9 cellular contexts compared by ENCODE assay signal in genomic region chr4:102627831-102628523, GRCh38.
A peak's percentile ranks its signal among the peaks of the same experiment; 100 is the strongest.
DNase-seq lines count a peak whose midpoint lies in the region; ATAC-seq and TF ChIP-seq lines count a peak whose summit lies in the region.
"Had no signal": no experiment of that assay in that cellular context is flagged by ENCODE, and none has a peak within 500 bp of the region (broad histone marks: within the 10 kb centered on the region; RNA-seq: fewer than 3 reads in every experiment).

No MANE protein-coding gene starts in this region.

- no peaks in the 10 kb centered on the region for H3K4me1 ChIP-seq in aorta (ENCODE audit: control insufficient read depth in 1 of 2, insufficient read depth in 2 of 2, low read length in 2 of 2)

- H3K4me1 Mint-ChIP-seq in natural killer cell treated with Interleukin-12 subunit alpha and Interleukin-12 subunit beta and Interleukin-15 and Interleukin-18, amount 100 ng/mL, for 72 hours (ENCODE audit: low read depth in 2 of 2), result peaks cover 29 to 39% of the 10 kb centered on the region in 2 donors
- peaks cover 22 to 33% of the 10 kb centered on the region in 2 donors for H3K4me1 Mint-ChIP-seq in natural killer cell

- H3K27me3 Mint-ChIP-seq in natural killer cell treated with Interleukin-12 subunit alpha and Interleukin-12 subunit beta and Interleukin-15 and Interleukin-18, amount 100 ng/mL, for 72 hours, result no peaks in the 10 kb centered on the region
- H3K27me3 Mint-ChIP-seq in natural killer cell (ENCODE audit: low read depth in 2 of 2), result no peaks in the 10 kb centered on the region

- ATAC-seq in natural killer cell treated with Interleukin-12 subunit alpha and Interleukin-12 subunit beta and Interleukin-15 and Interleukin-18, amount 100 ng/mL, for 72 hours, result peak; percentile 54 to 75
- ATAC-seq in natural killer cell (no peak), GM21576 (IDR thresholded peaks at IDR 0.05; ENCODE audit: unreplicated experiment) (no peak), aorta (ENCODE audit: low FRiP score) (no peak)

- H3K4me3 Mint-ChIP-seq in natural killer cell treated with Interleukin-12 subunit alpha and Interleukin-12 subunit beta and Interleukin-15 and Interleukin-18, amount 100 ng/mL, for 72 hours, result peak overlapping the region; percentile 31
- no peak overlapping the region for H3K4me3 Mint-ChIP-seq in natural killer cell

- intact Hi-C loops in natural killer cell (cut with micrococcal nuclease) (loop anchor here (10.0 kb wide), 1 partner anchor 467 kb away; the partner anchor contains the start of gene BDH2), aorta (cut with DNase I) (loop anchor here in 1 of 2 donors (10.0 kb wide), 1 partner anchor 237 kb away; the partner anchor contains the start of gene CISD2)

- TF ChIP-seq CTCF in natural killer cell (IDR thresholded peaks at IDR 0.05), result no peak

- H3K27ac ChIP-seq in aorta (ENCODE audit: low read depth in 1 of 2, low read length in 2 of 2), result no peak overlapping the region
- H3K27ac ChIP-seq: KMS-11 had no signal

- no peaks in the 10 kb centered on the region for H3K9me3 Mint-ChIP-seq in natural killer cell treated with Interleukin-12 subunit alpha and Interleukin-12 subunit beta and Interleukin-15 and Interleukin-18, amount 100 ng/mL, for 72 hours
- H3K9me3 Mint-ChIP-seq in natural killer cell, result no peaks in the 10 kb centered on the region

- H3K36me3 Mint-ChIP-seq in natural killer cell treated with Interleukin-12 subunit alpha and Interleukin-12 subunit beta and Interleukin-15 and Interleukin-18, amount 100 ng/mL, for 72 hours, result no peaks in the 10 kb centered on the region
- H3K36me3 Mint-ChIP-seq in natural killer cell, result peaks cover 7% of the 10 kb centered on the region

- 43 to 48% methylated on average over 3 of the region's 3 CpGs for WGBS in aorta, 2 donors

- peaks cover 0 to 4% of the 10 kb centered on the region in 2 donors for H3K36me3 ChIP-seq in aorta (ENCODE audit: control insufficient read depth in 1 of 2, insufficient read depth in 2 of 2, low read length in 1 of 2)

- H3K27ac Mint-ChIP-seq in natural killer cell treated with Interleukin-12 subunit alpha and Interleukin-12 subunit beta and Interleukin-15 and Interleukin-18, amount 100 ng/mL, for 72 hours, result peak overlapping the region in 1 of 2 donors; percentile 76
- H3K27ac Mint-ChIP-seq in natural killer cell, result no peak overlapping the region

- no peaks in the 10 kb centered on the region for H3K9me3 ChIP-seq in aorta (ENCODE audit: control insufficient read depth, low read length)

- H3K4me3 ChIP-seq in aorta (ENCODE audit: low read length in 2 of 2), result no peak overlapping the region

- H3K27me3 ChIP-seq in aorta (ENCODE audit: control insufficient read depth in 1 of 2, insufficient read depth in 2 of 2, low read length in 1 of 2), result no peaks in the 10 kb centered on the region

- no peak for DNase-seq in natural killer cell treated with Interleukin-12 subunit alpha and Interleukin-12 subunit beta and Interleukin-15 and Interleukin-18, amount 100 ng/mL, for 72 hours (ENCODE audit: low spot score)
- DNase-seq in natural killer cell (no peak), NCI-H226 (peak; percentile 88), cerebellar cortex (ENCODE audit: low spot score) (peak; percentile 9), stromal cell of bone marrow (ENCODE audit: low read depth) (peak; percentile 69), NCI-H1417 treated with DMSO at 0.1 percent for 48 hours (lab: John Stamatoyannopoulos, UW) (no peak), aorta (no peak)

Comparison
In these comparisons a context has a peak if more than half of its experiments do, and no peak if none do; other contexts are left out.
1. ATAC-seq: peak in natural killer cell treated with Interleukin-12 subunit alpha and Interleukin-12 subunit beta and Interleukin-15 and Interleukin-18, amount 100 ng/mL, for 72 hours (2 of 2); none in natural killer cell (0 of 3), GM21576 (single experiment) and aorta (single experiment).
2. DNase-seq: peak in NCI-H226 (single experiment), cerebellar cortex (single experiment) and stromal cell of bone marrow (single experiment); none in natural killer cell treated with Interleukin-12 subunit alpha and Interleukin-12 subunit beta and Interleukin-15 and Interleukin-18, amount 100 ng/mL, for 72 hours (single experiment), natural killer cell (single experiment), NCI-H1417 treated with DMSO at 0.1 percent for 48 hours (single experiment) and aorta (0 of 2).